Comparison of ENCODE assay signal across 24 cellular contexts in the genomic region with DNA sequence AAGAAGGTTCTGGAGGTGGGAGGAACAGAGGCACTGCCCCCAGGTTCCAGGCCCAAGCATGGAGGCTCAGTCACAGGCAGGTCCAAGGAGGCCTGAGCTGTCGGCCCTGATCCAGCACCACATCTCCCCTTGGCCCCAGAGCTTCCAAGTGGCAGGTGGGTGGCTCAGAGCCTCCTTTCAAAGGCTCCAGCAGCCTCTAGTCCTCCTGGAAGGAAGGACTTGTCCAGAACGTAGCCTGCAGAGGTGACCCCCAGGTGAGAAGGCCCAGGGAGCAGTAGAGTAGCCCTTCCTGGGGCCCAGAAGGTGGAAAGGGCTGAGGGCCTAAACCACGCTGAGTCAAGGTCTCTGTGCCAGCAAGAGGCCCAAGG. TPM values are rescaled to one million over a fixed set of nuclear protein-coding genes. Genes with fewer than 3 reads are reported as not detected.
DNase-seq lines count a peak whose midpoint lies in the region; ATAC-seq, FAIRE-seq and TF ChIP-seq lines count a peak whose summit lies in the region.
"Had no signal": no experiment of that assay in that cellular context is flagged by ENCODE, and none has a peak within 500 bp of the region (broad histone marks: within the 10 kb centered on the region; RNA-seq: fewer than 3 reads in every experiment).

No MANE protein-coding gene starts in this region.

- H3K9me3 ChIP-seq in HepG2 (ENCODE audit: low read length) = no peaks in the 10 kb centered on the region
- H3K9me3 ChIP-seq in right lobe of liver = no peaks in the 10 kb centered on the region
- no peaks in the 10 kb centered on the region for H3K9me3 ChIP-seq in right atrium auricular region
- H3K9me3 ChIP-seq in trophoblast cell (ENCODE audit: insufficient read depth, low read depth, low read length) = no peaks in the 10 kb centered on the region
- H3K9me3 ChIP-seq in transverse colon = no peaks in the 10 kb centered on the region
- H3K9me3 ChIP-seq in adrenal gland (replicated peaks in 1 of 3) = no peaks in the 10 kb centered on the region
- H3K9me3 ChIP-seq: thoracic aorta had no signal

- no peak overlapping the region for H2BK12ac ChIP-seq in trophoblast cell (ENCODE audit: low read length)

- BruUV-seq in HepG2 (replicated peaks; lab: Mats Ljungman, UMichigan) = no TSS peak

- H3K4ac ChIP-seq in trophoblast cell (ENCODE audit: low read depth, low read length) = peak overlapping the region; percentile 0

- H2AFZ ChIP-seq in HepG2 (ENCODE audit: low read length) = no peak overlapping the region
- no peak overlapping the region for H2AFZ ChIP-seq in trophoblast cell (ENCODE audit: insufficient read depth, low read length, poor library complexity)
- H2AFZ ChIP-seq: neural progenitor cell had no signal

- H3K4me1 ChIP-seq in HepG2 (ENCODE audit: insufficient read depth, low read length) (peaks cover 62% of the 10 kb centered on the region), right lobe of liver (no peaks in the 10 kb centered on the region), right atrium auricular region (peaks cover 0 to 99% of the 10 kb centered on the region in 2 donors), trophoblast cell (ENCODE audit: control insufficient read depth in 1 of 2, insufficient read depth in 2 of 2, low read length in 2 of 2) (peaks cover 21 to 26% of the 10 kb centered on the region in 2 experiments), transverse colon (peaks cover 31 to 69% (median 50%) of the 10 kb centered on the region in 4 donors), adrenal gland (replicated peaks in 1 of 2) (peaks cover 22 to 51% of the 10 kb centered on the region in 2 donors)

- no peak overlapping the region for H4K8ac ChIP-seq in trophoblast cell (ENCODE audit: low read depth, low read length)

- H3K27me3 ChIP-seq in HepG2 (ENCODE audit: control insufficient read depth in 1 of 2, insufficient read depth in 2 of 2, low read length in 2 of 2) (no peaks in the 10 kb centered on the region), right lobe of liver (no peaks in the 10 kb centered on the region), right atrium auricular region (no peaks in the 10 kb centered on the region), trophoblast cell (ENCODE audit: insufficient read depth, low read length) (no peaks in the 10 kb centered on the region), transverse colon (no peaks in the 10 kb centered on the region), adrenal gland (no peaks in the 10 kb centered on the region)

- CTCF ChIA-PET in HepG2 (lab: Yijun Ruan, JAX; ENCODE audit: low intra/inter-chr PET ratio, low total read pairs) = interaction anchor here (1.3 to 1.8 kb wide), 2 partner anchors 22 to 48 kb away, joined by 3 to 4 read pairs; no protein-coding TSS in a partner anchor

- no peak for DNase-seq in HepG2 (ENCODE audit: low spot score)
- DNase-seq in right lobe of liver = no peak
- no peak for DNase-seq in right atrium auricular region (ENCODE audit: low spot score)
- no peak for DNase-seq in trophoblast cell
- no peak for DNase-seq in transverse colon
- DNase-seq in GOT3 (lab: John Stamatoyannopoulos, UW) = no peak
- DNase-seq in adrenal gland = no peak
- DNase-seq: activated CD4-positive, alpha-beta T cell treated with anti-CD3 and anti-CD28 coated beads for 48 hours; dermis blood vessel endothelial cell; foreskin fibroblast; MM.1S; NCI-H1436; NCI-H2171; NCI-H526; stimulated activated CD4-positive, alpha-beta T cell treated with anti-CD3 and anti-CD28 coated beads, Interleukin-12 subunit alpha, Interleukin-12 subunit beta, amount 100 ng/mL, for 4 hours had no signal

- no peak overlapping the region for H4K12ac ChIP-seq in trophoblast cell (ENCODE audit: low read depth, low read length)

- H4K20me1 ChIP-seq in HepG2 (ENCODE audit: insufficient read depth, low read length) = no peaks in the 10 kb centered on the region

- in situ Hi-C loops in HepG2 (cut with HindIII; ENCODE audit: extremely low pct_ligation_motif_present, low pct_unique_long_range_greater_than_20kb) (no loop called here), transverse colon (cut with MboI; ENCODE audit: low pct_ligation_motif_present in 1 of 4, low pct_unique_long_range_greater_than_20kb in 1 of 4, low sequenced_read_pairs in 3 of 4) (no loop called here)

- H3K36me3 ChIP-seq in HepG2 (replicated peaks in 1 of 2; ENCODE audit: control insufficient read depth in 1 of 2, insufficient read depth in 2 of 2, low read length in 2 of 2) = no peaks in the 10 kb centered on the region
- H3K36me3 ChIP-seq in right lobe of liver = no peaks in the 10 kb centered on the region
- H3K36me3 ChIP-seq in right atrium auricular region = no peaks in the 10 kb centered on the region
- no peaks in the 10 kb centered on the region for H3K36me3 ChIP-seq in trophoblast cell (ENCODE audit: control insufficient read depth in 1 of 2, insufficient read depth in 2 of 2, low read length in 2 of 2)
- H3K36me3 ChIP-seq in transverse colon = no peaks in the 10 kb centered on the region
- H3K36me3 ChIP-seq in adrenal gland (replicated peaks in 1 of 2) = no peaks in the 10 kb centered on the region
- H3K36me3 ChIP-seq: neural progenitor cell, thoracic aorta had no signal

- no peak overlapping the region for H2AK5ac ChIP-seq in trophoblast cell (ENCODE audit: low read length)

- H3K18ac ChIP-seq in trophoblast cell (ENCODE audit: low read length) = no peak overlapping the region

- TF ChIP-seq RAD21 in HepG2 (CRISPR knock-in tag; IDR thresholded peaks at IDR 0.05) = no peak

- H3K14ac ChIP-seq in trophoblast cell (ENCODE audit: low read length) = no peak overlapping the region

- peaks cover 9% of the 10 kb centered on the region for H3K79me1 ChIP-seq in trophoblast cell (ENCODE audit: low read length)

- POLR2A ChIA-PET in HepG2 (lab: Yijun Ruan, JAX) = interaction anchor here (0.7 to 1.9 kb wide), 5 partner anchors 12 to 59 kb away, joined by 3 to 6 read pairs (median 3); a partner anchor contains a TSS

- TF ChIP-seq POLR2A in HepG2 (IDR thresholded peaks at IDR 0.05; ENCODE audit: insufficient read depth in 1 of 2, low read depth in 2 of 2, low read length in 2 of 2) (no peak), right lobe of liver (IDR thresholded peaks at IDR 0.05) (no peak), transverse colon (IDR thresholded peaks at IDR 0.05) (no peak), adrenal gland (IDR thresholded peaks at IDR 0.05) (no peak)

- TF ChIP-seq CTCF in HepG2 (CRISPR knock-in tag; IDR thresholded peaks at IDR 0.05) = no peak
- TF ChIP-seq CTCF in right lobe of liver (IDR thresholded peaks at IDR 0.05) = no peak
- no peak for TF ChIP-seq CTCF in right atrium auricular region (IDR thresholded peaks at IDR 0.05)
- no peak for TF ChIP-seq CTCF in transverse colon (IDR thresholded peaks at IDR 0.05)
- no peak for TF ChIP-seq CTCF in adrenal gland (IDR thresholded peaks at IDR 0.05)

- H3K23ac ChIP-seq in trophoblast cell (ENCODE audit: low read length) = no peak overlapping the region

- H2BK120ac ChIP-seq in trophoblast cell (ENCODE audit: insufficient read depth, low read length, poor library complexity) = no peak overlapping the region

- no peak overlapping the region for H2BK5ac ChIP-seq in trophoblast cell (ENCODE audit: low read depth, low read length, poor library complexity)

- H3K79me2 ChIP-seq in HepG2 (ENCODE audit: insufficient read depth, low read length) (peaks cover 9% of the 10 kb centered on the region), trophoblast cell (ENCODE audit: control insufficient read depth, insufficient read depth, low read length, poor library complexity) (peaks cover 3% of the 10 kb centered on the region)

- FAIRE-seq in HepG2 (lab: Jason Lieb, UNC) = no peak
- FAIRE-seq: bronchial epithelial cell, G401.6, TTC549 had no signal

- TF ChIP-seq EP300 in HepG2 (IDR thresholded peaks at IDR 0.05; ENCODE audit: low read depth in 2 of 2, low read length in 2 of 2) = no peak
- no peak for TF ChIP-seq EP300 in HepG2 (CRISPR knock-in tag; IDR thresholded peaks at IDR 0.05; ENCODE audit: borderline replicate concordance)
- no peak for TF ChIP-seq EP300 in transverse colon (IDR thresholded peaks at IDR 0.05; ENCODE audit: low read depth)

- no peak overlapping the region for H4K91ac ChIP-seq in trophoblast cell (ENCODE audit: low read depth, low read length)

- 81% methylated on average over 2 of the region's 3 CpGs for WGBS in HepG2 (ENCODE audit: low lambda C conversion rate)
- no CpG with 5 or more reads among the region's 3 CpGs for WGBS in right lobe of liver (ENCODE audit: insufficient coverage, low coverage, low lambda C conversion rate, missing lambda C conversion rate)
- no CpG with 5 or more reads among the region's 3 CpGs for WGBS in trophoblast cell (ENCODE audit: extremely low coverage, insufficient coverage, insufficient read length)
- 79% methylated on average over 3 of the region's 3 CpGs; no CpG with 5 or more reads in 1 of the 2 donors for whole genome bisulfite sequencing in transverse colon (ENCODE audit: low coverage in 1 of 2), 2 donors
- WGBS in adrenal gland, 4 donors = 78 to 100% (median 93%) methylated on average over 1 to 3 of the region's 3 CpGs

- peak overlapping the region; percentile 49 for H3K27ac ChIP-seq in HepG2 (ENCODE audit: extremely low read length, insufficient read depth, low read length)
- no peak overlapping the region for H3K27ac ChIP-seq in right lobe of liver
- H3K27ac ChIP-seq in right atrium auricular region = peak overlapping the region; percentile 79 to 97
- no peak overlapping the region for H3K27ac ChIP-seq in trophoblast cell (ENCODE audit: low read depth, low read length)
- peak overlapping the region; percentile 53 to 64 (median 56) for H3K27ac ChIP-seq in transverse colon
- no peak overlapping the region for H3K27ac ChIP-seq in adrenal gland
- H3K27ac ChIP-seq: neural progenitor cell, thoracic aorta had no signal

- ATAC-seq in HepG2 = no peak
- ATAC-seq in right lobe of liver = no peak
- ATAC-seq in HG02610 (IDR thresholded peaks at IDR 0.05; ENCODE audit: unreplicated experiment) = no peak

- intact Hi-C loops in HepG2 (cut with micrococcal nuclease; ENCODE audit: unreplicated experiment) (loop anchor here (10.0 kb wide), 1 partner anchor 317 kb away; no protein-coding TSS in a partner anchor), right lobe of liver (cut with DNase I) (no loop called here), transverse colon (cut with DNase I; ENCODE audit: low total_unique reads) (no loop called here), adrenal gland (cut with DNase I) (no loop called here)

- H3K4me3 ChIP-seq in HepG2 (replicated peaks in 1 of 3; ENCODE audit: insufficient read depth in 1 of 3, low read depth in 2 of 3, low read length in 3 of 3) = peak overlapping the region in 1 of 3 experiments; percentile 43; a peak in 1 of 6 replicates
- H3K4me3 ChIP-seq in right lobe of liver = no peak overlapping the region
- H3K4me3 ChIP-seq in right atrium auricular region = no peak overlapping the region
- H3K4me3 ChIP-seq in trophoblast cell (ENCODE audit: low read depth, low read length) = no peak overlapping the region
- no peak overlapping the region for H3K4me3 ChIP-seq in transverse colon
- H3K4me3 ChIP-seq in adrenal gland = no peak overlapping the region
- H3K4me3 ChIP-seq: neural progenitor cell, thoracic aorta had no signal

- H3K4me2 ChIP-seq in HepG2 (ENCODE audit: low read depth, low read length) = peak overlapping the region; percentile 65
- H3K4me2 ChIP-seq in trophoblast cell (ENCODE audit: low read length) = no peak overlapping the region
- H3K4me2 ChIP-seq: neural progenitor cell had no signal

- H3K9ac ChIP-seq in HepG2 (ENCODE audit: insufficient read depth, low read depth, low read length) = peak overlapping the region; percentile 34; the same call in 1 of the 2 replicates
- no peak overlapping the region for H3K9ac ChIP-seq in trophoblast cell (ENCODE audit: low read length)
- H3K9ac ChIP-seq: neural progenitor cell had no signal

RNA-seq across cellular contexts. Expression of a gene that starts 7.7 kb away (rescaled TPM):
- total RNA-seq in HepG2 (2016; rRNA removed; fragmentation: Illumina TruSeq; extraction: Trizol) = 12.8 and 13.3 TPM in 2 replicates
- 7.3 and 10.0 TPM in 2 replicates for total RNA-seq in HepG2 (2016; cell fraction: cytosol; rRNA removed; fragmentation: Illumina TruSeq; extraction: Trizol; ENCODE audit: low read depth)
- total RNA-seq in HepG2 (2016; cell fraction: insoluble cytoplasmic fraction; rRNA removed; fragmentation: Illumina TruSeq; extraction: Trizol) = 10.9 and 15.1 TPM in 2 replicates
- 15.3 and 15.8 TPM in 2 replicates for total RNA-seq in HepG2 (2016; cell fraction: membrane; rRNA removed; fragmentation: Illumina TruSeq; extraction: Trizol)
- total RNA-seq in HepG2 (2016; cell fraction: nucleus; rRNA removed; fragmentation: Illumina TruSeq; extraction: Trizol) = 9.0 and 11.5 TPM in 2 replicates
- polyA plus RNA-seq in HepG2 (2011; rRNA removed) = 18.7 and 21.6 TPM in 2 replicates
- 7.6 and 16.3 TPM in 2 replicates for polyA plus RNA-seq in HepG2 (2011; cell fraction: cytosol; rRNA removed)
- polyA plus RNA-seq in HepG2 (2011; cell fraction: nucleus; rRNA removed) = 14.8 and 19.8 TPM in 2 replicates
- polyA plus RNA-seq in HepG2 (2012) = 4.8 and 7.7 TPM in 2 replicates
- polyA plus RNA-seq in HepG2 (2016; cell fraction: cytosol; fragmentation: Illumina TruSeq; extraction: Trizol; ENCODE audit: low read depth) = 8.4 and 9.0 TPM in 2 replicates
- 13.2 and 14.2 TPM in 2 replicates for polyA plus RNA-seq in HepG2 (2016; cell fraction: insoluble cytoplasmic fraction; fragmentation: Illumina TruSeq; extraction: Trizol; ENCODE audit: low read depth)
- polyA plus RNA-seq in HepG2 (2016; cell fraction: membrane; fragmentation: Illumina TruSeq; extraction: Trizol; ENCODE audit: low read depth) = 12.3 and 14.8 TPM in 2 replicates
- polyA plus RNA-seq in HepG2 (2016; cell fraction: nucleus; fragmentation: Illumina TruSeq; extraction: Trizol; ENCODE audit: insufficient read depth, low read depth) = 26.4 and 27.9 TPM in 2 replicates
- polyA minus RNA-seq in HepG2 (2011; rRNA and poly(A)+ RNA removed; ENCODE audit: low replicate concordance) = 22.8 and 39.7 TPM in 2 replicates
- polyA minus RNA-seq in HepG2 (2011; cell fraction: cytosol; rRNA and poly(A)+ RNA removed) = 9.2 and 12.8 TPM in 2 replicates
- polyA minus RNA-seq in HepG2 (2011; cell fraction: nucleus; rRNA and poly(A)+ RNA removed) = 9.1 and 10.8 TPM in 2 replicates
- total RNA-seq in right lobe of liver = 1 to 10 TPM; 4.5 to 9.2 (median 6.6) TPM
- 10 to 100 TPM; 31.5 to 35.8 TPM for total RNA-seq in right atrium auricular region
- 25.4 and 27.9 TPM in 2 replicates for polyA plus RNA-seq in trophoblast cell (2013)
- total RNA-seq in transverse colon = 10 to 100 TPM; 30.4 to 47.1 (median 38.1) TPM
- total RNA-seq in adrenal gland = 10 to 100 TPM; 13.3 to 27.1 (median 20.2) TPM
- polyA plus RNA-seq in adrenal gland = 10 to 100 TPM in 2 of 3 donors, 1 to 10 TPM in 1; 2.1 to 47.2 (median 18.4) TPM

RNA-seq across cellular contexts. Expression of a gene that starts 19.5 kb away (rescaled TPM):
- total RNA-seq in HepG2 (2016; rRNA removed; fragmentation: Illumina TruSeq; extraction: Trizol) (225 and 502 TPM in 2 replicates), right lobe of liver (under 1 TPM in 1 of 6 experiments, not detected in 5; 0.31 TPM), right atrium auricular region (not detected), transverse colon (1 to 10 TPM in 1 of 4 donors, not detected in 3; 1.5 TPM), adrenal gland (1 to 10 TPM in 1 of 8 donors, under 1 TPM in 1, not detected in 6; 0.57 to 1.2 TPM)
- total RNA-seq in HepG2 (2016; cell fraction: cytosol; rRNA removed; fragmentation: Illumina TruSeq; extraction: Trizol; ENCODE audit: low read depth) = 33.5 and 35.5 TPM in 2 replicates
- total RNA-seq in HepG2 (2016; cell fraction: insoluble cytoplasmic fraction; rRNA removed; fragmentation: Illumina TruSeq; extraction: Trizol) = 215 and 502 TPM in 2 replicates
- total RNA-seq in HepG2 (2016; cell fraction: membrane; rRNA removed; fragmentation: Illumina TruSeq; extraction: Trizol) = 52.5 and 53.3 TPM in 2 replicates
- 408 and 459 TPM in 2 replicates for total RNA-seq in HepG2 (2016; cell fraction: nucleus; rRNA removed; fragmentation: Illumina TruSeq; extraction: Trizol)
- polyA plus RNA-seq in HepG2 (2011; rRNA removed) (397 and 426 TPM in 2 replicates), adrenal gland (1 to 10 TPM in 2 of 3 donors, not detected in 1; 1.1 to 1.6 TPM)
- polyA plus RNA-seq in HepG2 (2011; cell fraction: cytosol; rRNA removed) = 243 and 350 TPM in 2 replicates
- 216 and 252 TPM in 2 replicates for polyA plus RNA-seq in HepG2 (2011; cell fraction: nucleus; rRNA removed)
- 62.0 and 149 TPM in 2 replicates for polyA plus RNA-seq in HepG2 (2012)
- 47.7 and 50.1 TPM in 2 replicates for polyA plus RNA-seq in HepG2 (2016; cell fraction: cytosol; fragmentation: Illumina TruSeq; extraction: Trizol; ENCODE audit: low read depth)
- 245 and 256 TPM in 2 replicates for polyA plus RNA-seq in HepG2 (2016; cell fraction: insoluble cytoplasmic fraction; fragmentation: Illumina TruSeq; extraction: Trizol; ENCODE audit: low read depth)
- polyA plus RNA-seq in HepG2 (2016; cell fraction: membrane; fragmentation: Illumina TruSeq; extraction: Trizol; ENCODE audit: low read depth) = 48.1 and 51.7 TPM in 2 replicates
- 704 and 739 TPM in 2 replicates for polyA plus RNA-seq in HepG2 (2016; cell fraction: nucleus; fragmentation: Illumina TruSeq; extraction: Trizol; ENCODE audit: insufficient read depth, low read depth)
- 0.21 and 469 TPM in 2 replicates for polyA minus RNA-seq in HepG2 (2011; rRNA and poly(A)+ RNA removed; ENCODE audit: low replicate concordance)
- polyA minus RNA-seq in HepG2 (2011; cell fraction: cytosol; rRNA and poly(A)+ RNA removed) = 339 and 439 TPM in 2 replicates
- polyA minus RNA-seq in HepG2 (2011; cell fraction: nucleus; rRNA and poly(A)+ RNA removed) = 61.8 and 63.7 TPM in 2 replicates
- polyA plus RNA-seq in trophoblast cell (2013) = 14.2 and 17.6 TPM in 2 replicates
- total RNA-seq: bronchial epithelial cell, dermis blood vessel endothelial cell, epithelial cell of proximal tubule, left colon, mesothelial cell of epicardium had no signal

RNA-seq across cellular contexts. Expression of a gene that starts 52.0 kb away (rescaled TPM):
- total RNA-seq in HepG2 (2016; rRNA removed; fragmentation: Illumina TruSeq; extraction: Trizol) (1.5 and 3.0 TPM in 2 replicates), right lobe of liver (1 to 10 TPM in 5 of 6 experiments, under 1 TPM in 1; 0.68 to 3.0 (median 1.9) TPM), right atrium auricular region (1 to 10 TPM; 2.6 to 3.4 TPM), transverse colon (1 to 10 TPM; 2.8 to 4.5 (median 3.2) TPM), adrenal gland (10 to 100 TPM in 1 of 8 donors, 1 to 10 TPM in 6, under 1 TPM in 1; 0.30 to 12.1 (median 5.4) TPM)
- total RNA-seq in HepG2 (2016; cell fraction: cytosol; rRNA removed; fragmentation: Illumina TruSeq; extraction: Trizol; ENCODE audit: low read depth) = 3.2 and 3.7 TPM in 2 replicates
- total RNA-seq in HepG2 (2016; cell fraction: insoluble cytoplasmic fraction; rRNA removed; fragmentation: Illumina TruSeq; extraction: Trizol) = 1.2 and 2.7 TPM in 2 replicates
- total RNA-seq in HepG2 (2016; cell fraction: membrane; rRNA removed; fragmentation: Illumina TruSeq; extraction: Trizol) = 6.5 and 6.6 TPM in 2 replicates
- 3.2 and 4.8 TPM in 2 replicates for total RNA-seq in HepG2 (2016; cell fraction: nucleus; rRNA removed; fragmentation: Illumina TruSeq; extraction: Trizol)
- polyA plus RNA-seq in HepG2 (2011; rRNA removed) (7.1 and 7.4 TPM in 2 replicates), adrenal gland (10 to 100 TPM in 2 of 3 donors, 1 to 10 TPM in 1; 2.1 to 21.2 (median 14.0) TPM)
- 6.7 TPM in 2 replicates for polyA plus RNA-seq in HepG2 (2011; cell fraction: cytosol; rRNA removed)
- polyA plus RNA-seq in HepG2 (2011; cell fraction: nucleus; rRNA removed) = 11.2 and 14.1 TPM in 2 replicates
- polyA plus RNA-seq in HepG2 (2012) = 2.5 and 2.9 TPM in 2 replicates
- polyA plus RNA-seq in HepG2 (2016; cell fraction: cytosol; fragmentation: Illumina TruSeq; extraction: Trizol; ENCODE audit: low read depth) = 5.9 and 6.1 TPM in 2 replicates
- polyA plus RNA-seq in HepG2 (2016; cell fraction: insoluble cytoplasmic fraction; fragmentation: Illumina TruSeq; extraction: Trizol; ENCODE audit: low read depth) = 3.0 and 3.6 TPM in 2 replicates
- 10.2 and 10.3 TPM in 2 replicates for polyA plus RNA-seq in HepG2 (2016; cell fraction: membrane; fragmentation: Illumina TruSeq; extraction: Trizol; ENCODE audit: low read depth)
- polyA plus RNA-seq in HepG2 (2016; cell fraction: nucleus; fragmentation: Illumina TruSeq; extraction: Trizol; ENCODE audit: insufficient read depth, low read depth) = 11.8 and 13.3 TPM in 2 replicates
- polyA minus RNA-seq in HepG2 (2011; rRNA and poly(A)+ RNA removed; ENCODE audit: low replicate concordance) = 2.6 and 8.3 TPM in 2 replicates
- 0.89 and 2.1 TPM in 2 replicates for polyA minus RNA-seq in HepG2 (2011; cell fraction: cytosol; rRNA and poly(A)+ RNA removed)
- polyA minus RNA-seq in HepG2 (2011; cell fraction: nucleus; rRNA and poly(A)+ RNA removed) = 3.4 and 3.5 TPM in 2 replicates
- 3.6 and 4.1 TPM in 2 replicates for polyA plus RNA-seq in trophoblast cell (2013)

RNA-seq across cellular contexts. Expression of a gene that starts 52.9 kb away (rescaled TPM):
- total RNA-seq in HepG2 (2016; rRNA removed; fragmentation: Illumina TruSeq; extraction: Trizol) = 1.2 TPM in 1 of 2 replicates, not detected in the other
- 0.91 TPM in 1 of 2 replicates, not detected in the other for total RNA-seq in HepG2 (2016; cell fraction: cytosol; rRNA removed; fragmentation: Illumina TruSeq; extraction: Trizol; ENCODE audit: low read depth)
- 0.50 TPM in 1 of 2 replicates, not detected in the other for total RNA-seq in HepG2 (2016; cell fraction: insoluble cytoplasmic fraction; rRNA removed; fragmentation: Illumina TruSeq; extraction: Trizol)
- total RNA-seq in HepG2 (2016; cell fraction: membrane; rRNA removed; fragmentation: Illumina TruSeq; extraction: Trizol) = not detected in 2 replicates
- 0.88 and 1.6 TPM in 2 replicates for total RNA-seq in HepG2 (2016; cell fraction: nucleus; rRNA removed; fragmentation: Illumina TruSeq; extraction: Trizol)
- 0.74 and 0.92 TPM in 2 replicates for polyA plus RNA-seq in HepG2 (2011; rRNA removed)
- 0.15 and 0.34 TPM in 2 replicates for polyA plus RNA-seq in HepG2 (2011; cell fraction: cytosol; rRNA removed)
- polyA plus RNA-seq in HepG2 (2011; cell fraction: nucleus; rRNA removed) = 26.8 and 42.0 TPM in 2 replicates
- 3.7 and 5.4 TPM in 2 replicates for polyA plus RNA-seq in HepG2 (2012)
- not detected in 2 replicates for polyA plus RNA-seq in HepG2 (2016; cell fraction: cytosol; fragmentation: Illumina TruSeq; extraction: Trizol; ENCODE audit: low read depth)
- polyA plus RNA-seq in HepG2 (2016; cell fraction: insoluble cytoplasmic fraction; fragmentation: Illumina TruSeq; extraction: Trizol; ENCODE audit: low read depth) = not detected in 2 replicates
- not detected in 2 replicates for polyA plus RNA-seq in HepG2 (2016; cell fraction: membrane; fragmentation: Illumina TruSeq; extraction: Trizol; ENCODE audit: low read depth)
- 10.5 and 24.2 TPM in 2 replicates for polyA plus RNA-seq in HepG2 (2016; cell fraction: nucleus; fragmentation: Illumina TruSeq; extraction: Trizol; ENCODE audit: insufficient read depth, low read depth)
- 0.30 TPM in 1 of 2 replicates, not detected in the other for polyA minus RNA-seq in HepG2 (2011; rRNA and poly(A)+ RNA removed; ENCODE audit: low replicate concordance)
- not detected in 2 replicates for polyA minus RNA-seq in HepG2 (2011; cell fraction: cytosol; rRNA and poly(A)+ RNA removed)
- 3.6 and 5.6 TPM in 2 replicates for polyA minus RNA-seq in HepG2 (2011; cell fraction: nucleus; rRNA and poly(A)+ RNA removed)
- 1 to 10 TPM in 5 of 6 experiments, not detected in 1; 1.3 to 3.1 (median 2.7) TPM for total RNA-seq in right lobe of liver
- 1 to 10 TPM; 4.3 to 5.6 TPM for total RNA-seq in right atrium auricular region
- polyA plus RNA-seq in trophoblast cell (2013) = 0.29 and 0.36 TPM in 2 replicates
- 10 to 100 TPM in 3 of 4 donors, 1 to 10 TPM in 1; 6.7 to 52.0 (median 21.0) TPM for total RNA-seq in transverse colon
- total RNA-seq in adrenal gland = 1 to 10 TPM in 6 of 8 donors, under 1 TPM in 1, not detected in 1; 0.28 to 7.1 (median 3.9) TPM
- polyA plus RNA-seq in adrenal gland = 1 to 10 TPM in 2 of 3 donors, not detected in 1; 3.6 to 5.3 TPM

RNA-seq across cellular contexts. Expression of a gene that starts 59.8 kb away (rescaled TPM):
- 321 and 480 TPM in 2 replicates for total RNA-seq in HepG2 (2016; rRNA removed; fragmentation: Illumina TruSeq; extraction: Trizol)
- 182 and 204 TPM in 2 replicates for total RNA-seq in HepG2 (2016; cell fraction: cytosol; rRNA removed; fragmentation: Illumina TruSeq; extraction: Trizol; ENCODE audit: low read depth)
- 330 and 503 TPM in 2 replicates for total RNA-seq in HepG2 (2016; cell fraction: insoluble cytoplasmic fraction; rRNA removed; fragmentation: Illumina TruSeq; extraction: Trizol)
- 320 and 325 TPM in 2 replicates for total RNA-seq in HepG2 (2016; cell fraction: membrane; rRNA removed; fragmentation: Illumina TruSeq; extraction: Trizol)
- total RNA-seq in HepG2 (2016; cell fraction: nucleus; rRNA removed; fragmentation: Illumina TruSeq; extraction: Trizol) = 122 and 129 TPM in 2 replicates
- polyA plus RNA-seq in HepG2 (2011; rRNA removed) = 253 and 320 TPM in 2 replicates
- polyA plus RNA-seq in HepG2 (2011; cell fraction: cytosol; rRNA removed) = 433 and 522 TPM in 2 replicates
- polyA plus RNA-seq in HepG2 (2011; cell fraction: nucleus; rRNA removed) = 91.8 and 123 TPM in 2 replicates
- 249 and 333 TPM in 2 replicates for polyA plus RNA-seq in HepG2 (2012)
- 294 and 323 TPM in 2 replicates for polyA plus RNA-seq in HepG2 (2016; cell fraction: cytosol; fragmentation: Illumina TruSeq; extraction: Trizol; ENCODE audit: low read depth)
- polyA plus RNA-seq in HepG2 (2016; cell fraction: insoluble cytoplasmic fraction; fragmentation: Illumina TruSeq; extraction: Trizol; ENCODE audit: low read depth) = 735 and 804 TPM in 2 replicates
- 428 and 438 TPM in 2 replicates for polyA plus RNA-seq in HepG2 (2016; cell fraction: membrane; fragmentation: Illumina TruSeq; extraction: Trizol; ENCODE audit: low read depth)
- polyA plus RNA-seq in HepG2 (2016; cell fraction: nucleus; fragmentation: Illumina TruSeq; extraction: Trizol; ENCODE audit: insufficient read depth, low read depth) = 298 and 310 TPM in 2 replicates
- polyA minus RNA-seq in HepG2 (2011; rRNA and poly(A)+ RNA removed; ENCODE audit: low replicate concordance) = 74.4 and 157 TPM in 2 replicates
- polyA minus RNA-seq in HepG2 (2011; cell fraction: cytosol; rRNA and poly(A)+ RNA removed) = 41.7 and 56.4 TPM in 2 replicates
- polyA minus RNA-seq in HepG2 (2011; cell fraction: nucleus; rRNA and poly(A)+ RNA removed) = 32.9 and 43.8 TPM in 2 replicates
- total RNA-seq in right lobe of liver = 100 to 1,000 TPM in 1 of 6 experiments, 10 to 100 TPM in 5; 61.8 to 104 (median 75.6) TPM
- 100 to 1,000 TPM; 130 to 172 TPM for total RNA-seq in right atrium auricular region
- polyA plus RNA-seq in trophoblast cell (2013) = 214 and 233 TPM in 2 replicates
- 10 to 100 TPM; 24.1 to 93.1 (median 85.6) TPM for total RNA-seq in transverse colon
- 100 to 1,000 TPM; 146 to 281 (median 212) TPM for total RNA-seq in adrenal gland
- polyA plus RNA-seq in adrenal gland = 100 to 1,000 TPM; 272 to 507 (median 343) TPM

Comparison
In these comparisons a context has a peak if more than half of its experiments do, and no peak if none do; other contexts are left out.
1. H3K27ac ChIP-seq: peak in HepG2 (single experiment), right atrium auricular region (2 of 2) and transverse colon (4 of 4); none in right lobe of liver (0 of 3), trophoblast cell (single experiment) and adrenal gland (0 of 5).
2. RNA of a gene that starts 19.5 kb away (total RNA-seq): 33.5 to 502 TPM in HepG2; 1.5 TPM in transverse colon, 0.31 TPM in right lobe of liver, not detected in right atrium auricular region and 0.57 to 1.2 TPM in adrenal gland; every median in the first group is over 10 times any median in the second.